In genomic region chr19:55632463-55632834, GRCh38 we compare ENCODE assay signal across 8 cellular contexts. TPM values are rescaled to one million over a fixed set of nuclear protein-coding genes. Genes with fewer than 3 reads are reported as not detected.
DNase-seq lines count a peak whose midpoint lies in the region; ATAC-seq and TF ChIP-seq lines count a peak whose summit lies in the region.

No MANE protein-coding gene starts in this region.

- H3K36me3 ChIP-seq in BJ (ENCODE audit: control insufficient read depth, insufficient read depth, low read length): no peaks in the 10 kb centered on the region

- no peaks in the 10 kb centered on the region for H3K27me3 ChIP-seq in BJ (ENCODE audit: control insufficient read depth, insufficient read depth, low read length)

- peak; percentile 83 for TF ChIP-seq CTCF in BJ (IDR thresholded peaks at IDR 0.05; ENCODE audit: insufficient read depth, low read depth, low read length)

- POLR2A ChIA-PET in BJ (lab: Charles Lee): no interaction called here

- CTCF ChIA-PET in BJ (lab: Yijun Ruan, JAX): interaction anchor here (0.6 to 5.6 kb wide), 35 partner anchors 8 to 701 kb away, joined by 3 to 58 read pairs (median 4); partner anchors contain the start of genes CCDC106, FIZ1, ZNF524 and ZNF581

- no peak for DNase-seq in BJ (ENCODE audit: low read depth)
- DNase-seq in NCI-H524 treated with DMSO at 0.1 percent for 48 hours (lab: John Stamatoyannopoulos, UW): peak; percentile 21
- DNase-seq in activated CD4-positive, alpha-beta T cell treated with anti-CD3 and anti-CD28 coated beads for 24 hours (ENCODE audit: low read depth in 2 of 2): peak; percentile 76 to 93
- peak; percentile 97 for DNase-seq in cerebellar cortex (ENCODE audit: low spot score)
- DNase-seq in left lobe of liver (ENCODE audit: low spot score): peak; percentile 81
- DNase-seq in stimulated activated CD4-positive, alpha-beta T cell treated with anti-CD3 and anti-CD28 coated beads, Interleukin-4, amount 100 ng/mL, for 1 hour: peak; percentile 72

- H3K4me3 ChIP-seq in BJ (ENCODE audit: low read depth, low read length): no peak overlapping the region

- peak; percentile 40 for ATAC-seq in HG02798 (IDR thresholded peaks at IDR 0.05; ENCODE audit: poor library complexity, unreplicated experiment)
- ATAC-seq in left lobe of liver: peak; percentile 80
- no peak for ATAC-seq in HG03045 (IDR thresholded peaks at IDR 0.05; ENCODE audit: unreplicated experiment)

RNA-seq across cellular contexts. Expression of gene ZNF784, which starts 8.1 kb away (rescaled TPM):
- 2.9 and 4.5 TPM in 2 replicates for polyA plus RNA-seq in BJ (2011; rRNA removed)
- polyA minus RNA-seq in BJ (2011; rRNA and poly(A)+ RNA removed): 2.9 and 4.0 TPM in 2 replicates
- 5.3 TPM for total RNA-seq in left lobe of liver

RNA-seq across cellular contexts. Expression of gene ZNF580, which starts 8.4 kb away (rescaled TPM):
- 10.3 and 12.2 TPM in 2 replicates for polyA plus RNA-seq in BJ (2011; rRNA removed)
- polyA minus RNA-seq in BJ (2011; rRNA and poly(A)+ RNA removed): 8.8 and 9.7 TPM in 2 replicates
- total RNA-seq in left lobe of liver: 7.5 TPM

RNA-seq across cellular contexts. Expression of gene ZNF581, which starts 11.0 kb away (rescaled TPM):
- 22.1 and 31.3 TPM in 2 replicates for polyA plus RNA-seq in BJ (2011; rRNA removed)
- 17.4 and 25.2 TPM in 2 replicates for polyA minus RNA-seq in BJ (2011; rRNA and poly(A)+ RNA removed)
- total RNA-seq in left lobe of liver: 6.1 TPM

RNA-seq across cellular contexts. Expression of gene CCDC106, which starts 15.6 kb away (rescaled TPM):
- 5.5 and 8.9 TPM in 2 replicates for polyA plus RNA-seq in BJ (2011; rRNA removed)
- polyA minus RNA-seq in BJ (2011; rRNA and poly(A)+ RNA removed): 4.2 and 4.5 TPM in 2 replicates
- 13.5 TPM for total RNA-seq in left lobe of liver

RNA-seq across cellular contexts. Expression of gene U2AF2, which starts 22.4 kb away (rescaled TPM):
- 152 and 170 TPM in 2 replicates for polyA plus RNA-seq in BJ (2011; rRNA removed)
- polyA minus RNA-seq in BJ (2011; rRNA and poly(A)+ RNA removed): 65.9 and 93.2 TPM in 2 replicates
- 61.7 TPM for total RNA-seq in left lobe of liver
